8 cellular contexts compared by ENCODE assay signal in genomic region chr11:31958086-31958735, GRCh38.
DNase-seq lines count a peak whose midpoint lies in the region; ATAC-seq and TF ChIP-seq lines count a peak whose summit lies in the region.

No MANE protein-coding gene starts in this region.

- peak overlapping the region in 3 of 5 experiments; percentile 6 to 76 (median 28) for H3K27ac Mint-ChIP-seq in brain

- H3K4me1 Mint-ChIP-seq in brain = peaks cover 9% of the 10 kb centered on the region

- DNase-seq in DMS53 treated with DMSO at 0.1 percent for 48 hours (lab: John Stamatoyannopoulos, UW; ENCODE audit: unreplicated experiment) (peak; percentile 22), T-helper 1 cell (peak in 4 of 5 donors; percentile 30 to 42 (median 35)), iPS-NIHi11 (ENCODE audit: low spot score) (peak; percentile 85), NCI-H187 treated with DMSO at 0.1 percent for 48 hours (lab: John Stamatoyannopoulos, UW) (no peak)
- peak; percentile 2 to 45 for DNase-seq in stimulated activated CD4-positive, alpha-beta T cell treated with anti-CD3 and anti-CD28 coated beads, Interleukin-1b, Interleukin-23, amount 100 ng/mL, for 4 hours (ENCODE audit: low read depth in 2 of 2)

- no peaks in the 10 kb centered on the region for H3K36me3 Mint-ChIP-seq in brain

- H3K27me3 Mint-ChIP-seq in brain = no peaks in the 10 kb centered on the region

- peak overlapping the region in 1 of 5 experiments; percentile 23 for H3K4me3 Mint-ChIP-seq in brain

- H3K9me3 Mint-ChIP-seq in brain = peaks cover 0 to 5% (median 0%) of the 10 kb centered on the region in 5 experiments

- ATAC-seq in GM19467 (IDR thresholded peaks at IDR 0.05; ENCODE audit: unreplicated experiment) = peak; percentile 55
- ATAC-seq in HG03520 (IDR thresholded peaks at IDR 0.05; ENCODE audit: unreplicated experiment) = peak; percentile 72

- peak; percentile 62 to 89 for TF ChIP-seq CTCF in brain (conservative IDR thresholded peaks at IDR 0.05)
